24 cellular contexts compared by ENCODE assay signal in genomic region chr3:24123596-24123995, GRCh38.
A peak's percentile ranks its signal among the peaks of the same experiment; 100 is the strongest.
DNase-seq lines count a peak whose midpoint lies in the region; ATAC-seq, FAIRE-seq and TF ChIP-seq lines count a peak whose summit lies in the region.
"Had no signal": no experiment of that assay in that cellular context is flagged by ENCODE, and none has a peak within 500 bp of the region (broad histone marks: within the 10 kb centered on the region; RNA-seq: fewer than 3 reads in every experiment).

No MANE protein-coding gene starts in this region.

- POLR2A ChIA-PET in A549 (lab: Yijun Ruan, JAX) = no interaction called here
- POLR2A ChIA-PET in GM10248 (lab: Yijun Ruan, JAX) = no interaction called here

- H3K4me3 ChIP-seq in A549 (no peak overlapping the region), astrocyte of the cerebellum (ENCODE audit: low read depth, low read length) (no peak overlapping the region), H7 (ENCODE audit: insufficient read depth, low read depth, low read length) (no peak overlapping the region), tibial nerve (no peak overlapping the region)
- H3K4me3 ChIP-seq: MG63, spleen had no signal

- H3K4me1 ChIP-seq in A549 (peaks cover 36% of the 10 kb centered on the region), tibial nerve (no peaks in the 10 kb centered on the region)
- H3K4me1 ChIP-seq: spleen had no signal

- H3K27ac ChIP-seq in A549 (peak overlapping the region in 1 of 2 experiments; percentile 62; a peak in 3 of 6 replicates), tibial nerve (no peak overlapping the region)
- H3K27ac ChIP-seq: spleen had no signal

- ATAC-seq in A549 = peak; percentile 41 to 42; a peak in 2 of 6 replicates
- ATAC-seq: activated CD4-positive, CD25-positive, alpha-beta regulatory T cell treated with anti-CD3 and anti-CD28 coated beads, Interleukin-2, amount 50 U/mL, for 24 hours; CD8-positive, alpha-beta T cell; naive thymus-derived CD4-positive, alpha-beta T cell; stimulated activated naive B cell treated with anti-CD40 and anti-IgM and Interleukin-4, amounts not matched to agents 10 μg/mL and 1 μg/mL and 100 μg/mL, for 72 hours had no signal

- peak overlapping the region; percentile 24; the same call in 2 of the 3 replicates for H3K4me2 ChIP-seq in A549

- in situ Hi-C loops in astrocyte of the cerebellum (cut with HindIII; ENCODE audit: low sequenced_read_pairs) = no loop called here

- TF ChIP-seq POLR2A in A549 (IDR thresholded peaks at IDR 0.05; ENCODE audit: low read length) (no peak), tibial nerve (IDR thresholded peaks at IDR 0.05) (no peak)

- TF ChIP-seq EP300 in A549 (IDR thresholded peaks at IDR 0.05) = no peak
- no peak for TF ChIP-seq EP300 in tibial nerve (IDR thresholded peaks at IDR 0.05)

- FAIRE-seq in A549 (lab: Jason Lieb, UNC) = no peak
- FAIRE-seq: A204.1, GM12892 had no signal

- H3K27me3 ChIP-seq in H7 (ENCODE audit: control insufficient read depth, insufficient read depth, low read length) (no peaks in the 10 kb centered on the region), tibial nerve (no peaks in the 10 kb centered on the region)
- H3K27me3 ChIP-seq: MG63, spleen had no signal

- H3K9me3 ChIP-seq in A549 = no peaks in the 10 kb centered on the region
- no peaks in the 10 kb centered on the region for H3K9me3 ChIP-seq in tibial nerve
- H3K9me3 ChIP-seq: MG63, spleen had no signal

- WGBS in A549 (ENCODE audit: missing lambda C conversion rate) = 50% methylated on average over 1 of the region's 1 CpG
- WGBS in tibial nerve, 2 donors = 70 to 89% methylated on average over 1 of the region's 1 CpG

- H3K36me3 ChIP-seq in H7 (replicated peaks; ENCODE audit: control insufficient read depth, insufficient read depth, low read length) (no peaks in the 10 kb centered on the region), tibial nerve (no peaks in the 10 kb centered on the region)
- H3K36me3 ChIP-seq: MG63 had no signal

- DNase-seq in A549 (ENCODE audit: low read depth in 1 of 2, low spot score in 1 of 2) = no peak
- peak; percentile 56 for DNase-seq in HS-27A (ENCODE audit: low read depth)
- peak; percentile 18 for DNase-seq in astrocyte of the cerebellum (ENCODE audit: low read depth)
- DNase-seq in iris pigment epithelial cell (ENCODE audit: low read depth) = peak; percentile 59
- DNase-seq in H7 = no peak
- no peak for DNase-seq in amniotic stem cell (lab: John Stamatoyannopoulos, UW)
- no peak for DNase-seq in GM10248 (ENCODE audit: extremely low spot score)
- no peak for DNase-seq in tibial nerve (ENCODE audit: low spot score in 2 of 2)
- DNase-seq: activated effector memory CD4-positive, alpha-beta T cell treated with Interleukin-2 at 50 U/mL for 16 hours; CD8-positive, alpha-beta T cell; effector CD4-positive, alpha-beta T cell; H9; MG63; naive thymus-derived CD4-positive, alpha-beta T cell; NCI-H187; NCI-H510A; posterior cingulate gyrus; SIG-M5; spleen; stimulated activated naive B cell treated with anti-CD40 and anti-IgM and Interleukin-4, amounts not matched to agents 10 μg/mL and 1 μg/mL and 100 μg/mL, for 72 hours; T-helper 2 cell had no signal

- TF ChIP-seq RAD21 in A549 (conservative IDR thresholded peaks at IDR 0.05 in 1 of 2, IDR thresholded peaks at IDR 0.05 in 1 of 2) = no peak

- TF ChIP-seq CTCF in A549 (IDR thresholded peaks at IDR 0.05) (no peak), astrocyte of the cerebellum (IDR thresholded peaks at IDR 0.05; ENCODE audit: low read depth, low read length, missing control alignments) (no peak), GM10248 (IDR thresholded peaks at IDR 0.05; ENCODE audit: control extremely low read depth, extremely low read depth, low read depth, missing control alignments) (no peak), tibial nerve (IDR thresholded peaks at IDR 0.05) (no peak)

- CTCF ChIA-PET in A549 (lab: Yijun Ruan, JAX) = no interaction called here
- CTCF ChIA-PET in GM10248 (lab: Yijun Ruan, JAX) = interaction anchor here (1.0 kb wide), 1 partner anchor 15 kb away, joined by 3 read pairs; no protein-coding TSS in a partner anchor

TF ChIP-seq in A549, 52 proteins besides CTCF, POLR2A, EP300 and RAD21:
- TF ChIP-seq HEYL (CRISPR knock-in tag; IDR thresholded peaks at IDR 0.05) (no peak), HMGXB4 (CRISPR knock-in tag; IDR thresholded peaks at IDR 0.05; ENCODE audit: borderline replicate concordance) (no peak), FOSL2 (IDR thresholded peaks at IDR 0.05) (no peak), FOSL2 (CRISPR knock-in tag; IDR thresholded peaks at IDR 0.05) (no peak), ZSCAN20 (CRISPR knock-in tag; IDR thresholded peaks at IDR 0.05) (no peak), E2F6 (IDR thresholded peaks at IDR 0.05; ENCODE audit: borderline replicate concordance, low read depth) (no peak), NR3C1 (IDR thresholded peaks at IDR 0.05) (no peak), PBX3 (IDR thresholded peaks at IDR 0.05) (no peak), MAFK (IDR thresholded peaks at IDR 0.05; ENCODE audit: partially characterized antibody) (no peak), HES2 (IDR thresholded peaks at IDR 0.05) (no peak), RCOR1 (IDR thresholded peaks at IDR 0.05; ENCODE audit: low read depth, low read length) (no peak), CBX2 (IDR thresholded peaks at IDR 0.05; ENCODE audit: borderline replicate concordance, low read depth) (no peak), KDM5A (IDR thresholded peaks at IDR 0.05) (no peak), BCL3 (IDR thresholded peaks at IDR 0.05) (no peak), ELK1 (IDR thresholded peaks at IDR 0.05; ENCODE audit: low read depth, low read length) (no peak)

Comparison
In these comparisons a context has a peak if more than half of its experiments do, and no peak if none do; other contexts are left out.
1. DNase-seq: peak in HS-27A (single experiment), astrocyte of the cerebellum (single experiment) and iris pigment epithelial cell (single experiment); none in A549 (0 of 2), H7 (single experiment), amniotic stem cell (single experiment), GM10248 (single experiment) and tibial nerve (0 of 2).